ENCODE assay signal across 28 cellular contexts in genomic region chr11:45075952-45076351, GRCh38.
"Had no signal": no experiment of that assay in that cellular context is flagged by ENCODE, and none has a peak within 500 bp of the region (broad histone marks: within the 10 kb centered on the region; RNA-seq: fewer than 3 reads in every experiment).

No MANE protein-coding gene starts in this region.

- DNase-seq: naive thymus-derived CD4-positive, alpha-beta T cell; natural killer cell; nucleus accumbens; posterior cingulate gyrus; psoas muscle; right cardiac atrium; right lobe of liver; sigmoid colon; spleen; stimulated activated CD4-positive, alpha-beta T cell treated with anti-CD3 and anti-CD28 coated beads, Interleukin-12 subunit alpha, Interleukin-12 subunit beta, amount 100 ng/mL, for 4 hours; stimulated activated CD4-positive, alpha-beta T cell treated with anti-CD3 and anti-CD28 coated beads, Interleukin-1b, Interleukin-23, amount 100 ng/mL, for 48 hours; stimulated activated CD4-positive, alpha-beta T cell treated with anti-CD3 and anti-CD28 coated beads, Interleukin-4, amount 100 ng/mL, for 1 hour; stimulated activated CD4-positive, alpha-beta T cell treated with anti-CD3 and anti-CD28 coated beads, Interleukin-4, amount 100 ng/mL, for 4 hours; stimulated activated CD8-positive, alpha-beta memory T cell treated with anti-CD3 and anti-CD28 coated beads, Interleukin-4, amount 100 ng/mL, for 48 hours; stimulated activated naive CD4-positive, alpha-beta T cell; stomach; thyroid gland; trophoblast cell; upper lobe of left lung had no signal

- H2AFZ ChIP-seq: neural progenitor cell, parathyroid adenoma had no signal

- H3K36me3 ChIP-seq: neural progenitor cell, neutrophil, right lobe of liver, sigmoid colon, spleen, stomach, thoracic aorta, thyroid gland, tibial nerve, upper lobe of left lung, vagina had no signal

- H3K4me1 ChIP-seq: parathyroid adenoma, right lobe of liver had no signal

- H3K4me2 ChIP-seq: smooth muscle cell had no signal

- FAIRE-seq: urothelium cell line had no signal

- H3K27me3 ChIP-seq: neural progenitor cell, neutrophil, right lobe of liver, sigmoid colon, spleen, stomach, thyroid gland, tibial nerve, upper lobe of left lung, vagina had no signal

- H3K27ac ChIP-seq: neural progenitor cell, neutrophil, parathyroid adenoma, psoas muscle, right lobe of liver, sigmoid colon, spleen, stomach, thoracic aorta, thyroid gland, tibial nerve, upper lobe of left lung, vagina had no signal

- ATAC-seq: naive thymus-derived CD4-positive, alpha-beta T cell; natural killer cell; psoas muscle; right cardiac atrium; right lobe of liver; stimulated activated memory B cell treated with anti-CD40 and anti-IgM and Interleukin-4, amounts not matched to agents 10 μg/mL and 1 μg/mL and 100 μg/mL, for 72 hours had no signal

- H3K4me3 ChIP-seq: neural progenitor cell, psoas muscle, right lobe of liver, sigmoid colon, smooth muscle cell, spleen, stomach, thoracic aorta, thyroid gland, tibial nerve, upper lobe of left lung, vagina had no signal

- H3K9me3 ChIP-seq: neutrophil, psoas muscle, right lobe of liver, sigmoid colon, spleen, stomach, thoracic aorta, thyroid gland, tibial nerve, upper lobe of left lung, vagina had no signal

- H3K9ac ChIP-seq: neural progenitor cell, parathyroid adenoma had no signal
